23 cellular contexts compared by ENCODE assay signal in genomic region chr12:54564768-54565167, GRCh38. TPM values are rescaled to one million over a fixed set of nuclear protein-coding genes. Genes with fewer than 3 reads are reported as not detected.
"Had no signal": no experiment of that assay in that cellular context is flagged by ENCODE, and none has a peak within 500 bp of the region (broad histone marks: within the 10 kb centered on the region; RNA-seq: fewer than 3 reads in every experiment).

No MANE protein-coding gene starts in this region.

- H3K9me3 Mint-ChIP-seq: activated CD4-positive, alpha-beta T cell treated with anti-CD3 and anti-CD28 coated beads, Interleukin-2, amount 10 ng/mL, durations not matched to agents 24 days and 14 days; activated CD8-positive, alpha-beta T cell treated with anti-CD3 and anti-CD28 coated beads for 36 hours; activated T-cell treated with anti-CD3 and anti-CD28 coated beads, Interleukin-2, amount 50 U/mL, for 4 hours; stimulated activated naive CD8-positive, alpha-beta T cell treated with anti-CD3 and anti-CD28 coated beads, Interleukin-15, amount 100 ng/mL, for 72 hours had no signal

- H3K4me3 Mint-ChIP-seq: activated CD4-positive, alpha-beta T cell treated with anti-CD3 and anti-CD28 coated beads, Interleukin-2, amount 10 ng/mL, durations not matched to agents 24 days and 14 days; activated CD8-positive, alpha-beta T cell treated with anti-CD3 and anti-CD28 coated beads for 36 hours; activated T-cell treated with anti-CD3 and anti-CD28 coated beads, Interleukin-2, amount 50 U/mL, for 4 hours; stimulated activated naive CD8-positive, alpha-beta T cell treated with anti-CD3 and anti-CD28 coated beads, Interleukin-15, amount 100 ng/mL, for 72 hours had no signal

- DNase-seq: activated CD4-positive, alpha-beta T cell treated with anti-CD3 and anti-CD28 coated beads, Interleukin-2, amount 10 ng/mL, durations not matched to agents 24 days and 14 days; activated CD8-positive, alpha-beta T cell treated with anti-CD3 and anti-CD28 coated beads for 36 hours; activated effector memory CD4-positive, alpha-beta T cell treated with Interleukin-2 at 50 U/mL for 16 hours; activated naive CD4-positive, alpha-beta T cell treated with anti-CD3 and anti-CD28 coated beads, Interleukin-2, amount 50 U/mL, for 16 hours; activated T-cell treated with anti-CD3 and anti-CD28 coated beads, Interleukin-2, amount 50 U/mL, for 4 hours; effector CD4-positive, alpha-beta T cell; gastrocnemius medialis; kidney; midbrain; right lobe of liver; small intestine; stimulated activated CD4-positive, alpha-beta T cell treated with anti-CD3 and anti-CD28 coated beads, Interleukin-4, amount 100 ng/mL, for 1 hour; stimulated activated naive CD8-positive, alpha-beta T cell treated with anti-CD3 and anti-CD28 coated beads, Interleukin-15, amount 100 ng/mL, for 72 hours; T-helper 1 cell; T-helper 9 cell; transverse colon had no signal

- H3K9me3 ChIP-seq: ascending aorta, gastrocnemius medialis, right lobe of liver, suprapubic skin, transverse colon, vagina had no signal

- H3K27me3 Mint-ChIP-seq: activated CD4-positive, alpha-beta T cell treated with anti-CD3 and anti-CD28 coated beads, Interleukin-2, amount 10 ng/mL, durations not matched to agents 24 days and 14 days; activated CD8-positive, alpha-beta T cell treated with anti-CD3 and anti-CD28 coated beads for 36 hours; stimulated activated naive CD8-positive, alpha-beta T cell treated with anti-CD3 and anti-CD28 coated beads, Interleukin-15, amount 100 ng/mL, for 72 hours had no signal

- H3K27me3 ChIP-seq: ascending aorta, right lobe of liver, suprapubic skin, transverse colon, vagina had no signal

- H3K27ac Mint-ChIP-seq: activated CD4-positive, alpha-beta T cell treated with anti-CD3 and anti-CD28 coated beads, Interleukin-2, amount 10 ng/mL, durations not matched to agents 24 days and 14 days; activated CD8-positive, alpha-beta T cell treated with anti-CD3 and anti-CD28 coated beads for 36 hours; stimulated activated naive CD8-positive, alpha-beta T cell treated with anti-CD3 and anti-CD28 coated beads, Interleukin-15, amount 100 ng/mL, for 72 hours had no signal

- H3K4me1 ChIP-seq: right lobe of liver had no signal

- H3K4me3 ChIP-seq: ascending aorta, gastrocnemius medialis, lung, right lobe of liver, suprapubic skin, transverse colon, vagina had no signal

- H3K27ac ChIP-seq: gastrocnemius medialis, right lobe of liver, suprapubic skin, vagina had no signal

- H3K36me3 ChIP-seq: gastrocnemius medialis, right lobe of liver, suprapubic skin, transverse colon, vagina had no signal

RNA-seq across cellular contexts. Expression of gene PDE1B, which starts 15.4 kb away (rescaled TPM):
- total RNA-seq: osteocyte, pulmonary artery endothelial cell had no signal

RNA-seq across cellular contexts. Expression of gene PPP1R1A, which starts 23.7 kb away (rescaled TPM):
- total RNA-seq: activated CD4-positive, alpha-beta T cell treated with anti-CD3 and anti-CD28 coated beads, Interleukin-2, amount 10 ng/mL, durations not matched to agents 24 days and 14 days; activated CD8-positive, alpha-beta T cell treated with anti-CD3 and anti-CD28 coated beads for 36 hours; activated T-cell treated with anti-CD3 and anti-CD28 coated beads, Interleukin-2, amount 50 U/mL, for 4 hours; esophagus mucosa; osteocyte; pulmonary artery endothelial cell had no signal
